1 cellular context compared by ENCODE assay signal in the genomic region with DNA sequence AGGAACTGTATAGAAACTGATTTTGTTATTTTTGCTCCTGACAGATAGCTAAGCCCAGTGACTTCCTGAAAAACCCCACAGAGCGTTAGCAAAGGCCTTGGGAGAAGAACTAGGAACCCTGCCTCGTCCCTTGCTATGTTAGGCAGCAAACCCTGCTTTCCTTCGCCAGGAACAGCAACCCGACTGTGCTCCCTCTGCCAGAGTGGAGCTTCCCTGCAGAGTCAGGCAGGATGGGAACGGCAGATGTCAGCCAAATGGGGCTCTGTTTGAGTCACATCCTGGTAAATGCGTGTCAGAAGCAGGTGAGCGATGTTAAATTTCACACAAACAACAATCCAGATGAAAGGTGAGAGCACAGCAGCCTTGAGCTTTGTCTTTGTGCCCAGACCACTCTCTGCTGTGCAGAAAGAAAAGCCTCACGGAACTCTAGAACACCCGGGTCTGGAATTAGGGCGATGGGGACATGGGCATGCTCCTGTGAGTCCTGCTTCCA.
TF ChIP-seq lines count a peak whose summit lies in the region.

No MANE protein-coding gene starts in this region.

TF ChIP-seq in HepG2, 621 proteins besides CTCF, POLR2A, EP300 and RAD21 (continued from another document):
- TF ChIP-seq ZSCAN30 (CRISPR knock-in tag; IDR thresholded peaks at IDR 0.05): no peak
- TF ChIP-seq ZNF263 (CRISPR knock-in tag; IDR thresholded peaks at IDR 0.05): peak; percentile 87
